In the genomic region with DNA sequence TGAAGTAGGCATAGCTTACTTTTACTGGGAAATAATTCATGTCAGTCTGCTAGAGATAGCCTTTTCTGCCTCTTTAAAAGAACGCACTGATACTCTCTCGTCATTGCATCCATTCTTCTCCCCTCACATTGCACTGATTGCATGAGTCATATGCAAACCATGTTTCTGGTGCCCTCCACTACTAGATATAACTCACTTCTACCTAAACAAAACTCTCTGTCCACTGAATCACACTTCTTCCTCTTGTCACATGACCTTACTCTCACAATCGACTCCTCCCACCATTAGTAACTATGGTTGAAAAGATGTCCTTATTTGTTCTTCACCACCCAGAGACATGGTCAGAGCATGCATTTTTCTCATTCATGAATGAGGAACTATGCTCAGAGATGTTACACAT, we compare ENCODE assay signal across 11 cellular contexts.
DNase-seq lines count a peak whose midpoint lies in the region; ATAC-seq and TF ChIP-seq lines count a peak whose summit lies in the region.
"Had no signal": no experiment of that assay in that cellular context is flagged by ENCODE, and none has a peak within 500 bp of the region (broad histone marks: within the 10 kb centered on the region; RNA-seq: fewer than 3 reads in every experiment).

No MANE protein-coding gene starts in this region.

- no peak for TF ChIP-seq CTCF in GM10248 (IDR thresholded peaks at IDR 0.05; ENCODE audit: control extremely low read depth, extremely low read depth, low read depth, missing control alignments)

- DNase-seq in ELR (ENCODE audit: low read depth) (peak; percentile 73), amniotic epithelial cell (ENCODE audit: low read depth) (peak; percentile 96), kidney glomerular epithelial cell (lab: John Stamatoyannopoulos, UW) (peak; percentile 29), GM10248 (ENCODE audit: extremely low spot score) (no peak), NCI-H1694 treated with DMSO at 0.1 percent for 48 hours (lab: John Stamatoyannopoulos, UW) (no peak)
- DNase-seq in stimulated activated naive CD8-positive, alpha-beta T cell treated with anti-CD3 and anti-CD28 coated beads, Interleukin-15, Interleukin-2, amounts not matched to agents 100 U/mL and 50 U/mL, for 24 hours = no peak
- DNase-seq: CD4-positive, CD25-positive, alpha-beta regulatory T cell; NCI-H2029; upper lobe of right lung had no signal

- CTCF ChIA-PET in GM10248 (lab: Yijun Ruan, JAX) = interaction anchor here (1.1 to 1.9 kb wide), 3 partner anchors 9 to 48 kb away, joined by 3 to 9 read pairs (median 7); no protein-coding TSS in a partner anchor

- POLR2A ChIA-PET in GM10248 (lab: Yijun Ruan, JAX) = no interaction called here

- ATAC-seq in HG02870 (IDR thresholded peaks at IDR 0.05; ENCODE audit: unreplicated experiment) = peak; percentile 58
- no peak for ATAC-seq in stimulated activated naive CD8-positive, alpha-beta T cell treated with anti-CD3 and anti-CD28 coated beads, Interleukin-15, Interleukin-2, amounts not matched to agents 100 U/mL and 50 U/mL, for 24 hours
- no peak for ATAC-seq in GM21381 (IDR thresholded peaks at IDR 0.05; ENCODE audit: unreplicated experiment)
- ATAC-seq: upper lobe of right lung had no signal

Comparison
In these comparisons a context has a peak if more than half of its experiments do, and no peak if none do; other contexts are left out.
1. DNase-seq: peak in ELR (single experiment), amniotic epithelial cell (single experiment) and kidney glomerular epithelial cell (single experiment); none in stimulated activated naive CD8-positive, alpha-beta T cell treated with anti-CD3 and anti-CD28 coated beads, Interleukin-15, Interleukin-2, amounts not matched to agents 100 U/mL and 50 U/mL, for 24 hours (single experiment), GM10248 (single experiment) and NCI-H1694 treated with DMSO at 0.1 percent for 48 hours (single experiment).